27 cellular contexts compared by ENCODE assay signal in the genomic region with DNA sequence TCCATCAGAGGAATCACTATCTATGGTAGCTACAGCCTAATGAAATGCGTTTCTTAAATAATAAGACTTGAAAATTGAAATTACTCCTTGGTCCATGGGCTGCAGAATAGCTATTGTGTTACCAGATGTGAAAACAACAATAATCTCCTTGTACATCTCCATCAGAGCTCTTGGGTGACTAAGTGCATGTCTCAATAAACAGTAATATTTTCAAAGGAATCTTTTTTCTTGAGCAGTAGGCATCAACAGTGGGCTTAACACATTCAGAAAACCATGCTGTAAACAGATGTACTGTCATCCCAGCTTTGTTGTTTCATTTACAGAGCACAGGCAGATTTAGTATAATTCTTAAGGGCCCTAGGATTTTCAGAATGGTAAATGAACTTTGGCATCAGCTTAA.
"Had no signal": no experiment of that assay in that cellular context is flagged by ENCODE, and none has a peak within 500 bp of the region (broad histone marks: within the 10 kb centered on the region; RNA-seq: fewer than 3 reads in every experiment).

No MANE protein-coding gene starts in this region.

- H3K36me3 ChIP-seq: adrenal gland, esophagus squamous epithelium, gastrocnemius medialis, heart right ventricle had no signal

- H3K4me1 ChIP-seq: adrenal gland, body of pancreas, esophagus squamous epithelium, gastrocnemius medialis had no signal

- ATAC-seq: activated CD4-positive, alpha-beta T cell treated with anti-CD3 and anti-CD28 coated beads for 36 hours; activated CD8-positive, alpha-beta memory T cell treated with anti-CD3 and anti-CD28 coated beads, Interleukin-2, amount 10 ng/mL, durations not matched to agents 7 days and 5 days; activated CD8-positive, alpha-beta T cell treated with anti-CD3 and anti-CD28 coated beads, Interleukin-2, amount 10 ng/mL, durations not matched to agents 7 days and 5 days; activated naive CD8-positive, alpha-beta T cell treated with anti-CD3 and anti-CD28 coated beads, Interleukin-2, amount 50 U/mL, for 24 hours; body of pancreas; gastrocnemius medialis; heart right ventricle; T-helper 17 cell had no signal

- H3K4me3 ChIP-seq: adrenal gland, body of pancreas, esophagus squamous epithelium, gastrocnemius medialis, heart right ventricle had no signal

- DNase-seq: activated CD4-positive, alpha-beta memory T cell treated with anti-CD3 and anti-CD28 coated beads for 36 hours; activated CD4-positive, alpha-beta T cell treated with anti-CD3 and anti-CD28 coated beads for 36 hours; activated CD4-positive, alpha-beta T cell treated with anti-CD3 and anti-CD28 coated beads, Interleukin-2, amount 10 ng/mL, durations not matched to agents 24 days and 14 days; activated CD4-positive, CD25-positive, alpha-beta regulatory T cell; activated CD4-positive, CD25-positive, alpha-beta regulatory T cell treated with anti-CD3 and anti-CD28 coated beads, Interleukin-2, amount 50 U/mL, for 72 hours; activated CD8-positive, alpha-beta memory T cell treated with anti-CD3 and anti-CD28 coated beads, Interleukin-2, amount 10 ng/mL, durations not matched to agents 7 days and 5 days; activated CD8-positive, alpha-beta memory T cell treated with anti-CD3 and anti-CD28 coated beads, Interleukin-2, amount 50 U/mL, for 4 hours; activated CD8-positive, alpha-beta T cell treated with anti-CD3 and anti-CD28 coated beads, Interleukin-2, amount 10 ng/mL, durations not matched to agents 7 days and 5 days; activated effector memory CD4-positive, alpha-beta T cell treated with anti-CD3 and anti-CD28 coated beads, Interleukin-2, amount 50 U/mL, for 16 hours; activated naive CD4-positive, alpha-beta T cell treated with anti-CD3 and anti-CD28 coated beads for 36 hours; activated naive CD8-positive, alpha-beta T cell treated with anti-CD3 and anti-CD28 coated beads for 36 hours; activated naive CD8-positive, alpha-beta T cell treated with anti-CD3 and anti-CD28 coated beads, Interleukin-2, amount 50 U/mL, for 24 hours; activated T-cell treated with anti-CD3 and anti-CD28 coated beads, Interleukin-2, amount 50 U/mL, for 1 hour; activated T-cell treated with anti-CD3 and anti-CD28 coated beads, Interleukin-2, amount 50 U/mL, for 48 hours; adrenal gland; amygdala; aorta; body of pancreas; cortex of kidney; dermis blood vessel endothelial cell; effector CD4-positive, alpha-beta T cell; esophagus squamous epithelium; foreskin fibroblast; gastrocnemius medialis; heart right ventricle; T-helper 1 cell; T-helper 17 cell had no signal

- H3K9me3 ChIP-seq: adrenal gland, body of pancreas, esophagus squamous epithelium, gastrocnemius medialis had no signal
